ENCODE assay signal across 1 cellular context in genomic region chr20:47929368-47930115, GRCh38.
TF ChIP-seq lines count a peak whose summit lies in the region.

No MANE protein-coding gene starts in this region.

TF ChIP-seq in GM23338, 12 proteins besides CTCF, POLR2A, EP300 and RAD21 (continued from another document):
- TF ChIP-seq ZNF462 (CRISPR knock-in tag; IDR thresholded peaks at IDR 0.05) (no peak), JUNB (IDR thresholded peaks at IDR 0.05; ENCODE audit: unreplicated experiment) (no peak), EZH2 (IDR thresholded peaks at IDR 0.05; ENCODE audit: low read depth, unreplicated experiment) (no peak), REST (IDR thresholded peaks at IDR 0.05; ENCODE audit: unreplicated experiment) (no peak), CREB1 (CRISPR knock-in tag; IDR thresholded peaks at IDR 0.05; ENCODE audit: low read depth) (no peak), STAT1 (IDR thresholded peaks at IDR 0.05; ENCODE audit: unreplicated experiment) (no peak), ZNF114 (CRISPR knock-in tag; IDR thresholded peaks at IDR 0.05) (no peak), EZH2phosphoT487 (IDR thresholded peaks at IDR 0.05; ENCODE audit: unreplicated experiment) (no peak)
